Comparison of ENCODE assay signal across 9 cellular contexts in genomic region chr1:94755675-94756074, GRCh38.
DNase-seq lines count a peak whose midpoint lies in the region; ATAC-seq lines count a peak whose summit lies in the region.
"Had no signal": no experiment of that assay in that cellular context is flagged by ENCODE, and none has a peak within 500 bp of the region (broad histone marks: within the 10 kb centered on the region; RNA-seq: fewer than 3 reads in every experiment).

No MANE protein-coding gene starts in this region.

- peaks cover 2% of the 10 kb centered on the region for H3K4me1 Mint-ChIP-seq in T-helper 17 cell
- H3K4me1 Mint-ChIP-seq: activated B cell treated with CpG ODN at 0.5 μM for 24 hours had no signal

- intact Hi-C loops in Right ventricle myocardium superior (cut with DNase I), result no loop called here

- no peaks in the 10 kb centered on the region for H3K36me3 Mint-ChIP-seq in T-helper 17 cell (ENCODE audit: low read depth)

- peak; percentile 32 for ATAC-seq in T-helper 17 cell
- ATAC-seq in Right ventricle myocardium superior (ENCODE audit: poor library complexity), result peak; percentile 8

- no peak overlapping the region for H3K4me3 ChIP-seq in skeletal muscle cell (ENCODE audit: low read depth, low read length)

- peak; percentile 83 for DNase-seq in H4 (ENCODE audit: low spot score)
- no peak for DNase-seq in T-helper 17 cell
- DNase-seq in Right ventricle myocardium superior, result no peak
- peak; percentile 96 for DNase-seq in skeletal muscle cell (ENCODE audit: low read depth)
- DNase-seq in NCI-H446 treated with DMSO at 0.1 percent for 48 hours (lab: John Stamatoyannopoulos, UW), result no peak
- no peak for DNase-seq in NCI-H524 (lab: John Stamatoyannopoulos, UW)
- DNase-seq in NCI-H146 treated with DMSO at 0.1 percent for 48 hours (lab: John Stamatoyannopoulos, UW; ENCODE audit: unreplicated experiment), result no peak
- no peak for DNase-seq in GM19240 (ENCODE audit: insufficient read length, low spot score)
- DNase-seq: activated B cell treated with CpG ODN at 0.5 μM for 24 hours had no signal

- no peaks in the 10 kb centered on the region for H3K9me3 ChIP-seq in T-helper 17 cell (ENCODE audit: control insufficient read depth, low read length, poor library complexity, severe bottlenecking)

- H3K27ac Mint-ChIP-seq in T-helper 17 cell, result no peak overlapping the region
- H3K27ac Mint-ChIP-seq: activated B cell treated with CpG ODN at 0.5 μM for 24 hours had no signal

- no peak overlapping the region for H3K4me3 Mint-ChIP-seq in T-helper 17 cell
- H3K4me3 Mint-ChIP-seq: activated B cell treated with CpG ODN at 0.5 μM for 24 hours had no signal

- H3K27me3 Mint-ChIP-seq in T-helper 17 cell, result peaks cover 11% of the 10 kb centered on the region

Comparison
In these comparisons a context has a peak if more than half of its experiments do, and no peak if none do; other contexts are left out.
1. DNase-seq: peak in H4 (single experiment) and skeletal muscle cell (single experiment); none in T-helper 17 cell (0 of 3), Right ventricle myocardium superior (single experiment), NCI-H446 treated with DMSO at 0.1 percent for 48 hours (single experiment), NCI-H524 (0 of 2), NCI-H146 treated with DMSO at 0.1 percent for 48 hours (single experiment) and GM19240 (single experiment).